In genomic region chr15:64847448-64847847, GRCh38 we compare ENCODE assay signal across 15 cellular contexts. TPM values are rescaled to one million over a fixed set of nuclear protein-coding genes. Genes with fewer than 3 reads are reported as not detected.
A peak's percentile ranks its signal among the peaks of the same experiment; 100 is the strongest.
DNase-seq lines count a peak whose midpoint lies in the region; ATAC-seq and TF ChIP-seq lines count a peak whose summit lies in the region.
"Had no signal": no experiment of that assay in that cellular context is flagged by ENCODE, and none has a peak within 500 bp of the region (broad histone marks: within the 10 kb centered on the region; RNA-seq: fewer than 3 reads in every experiment).

No MANE protein-coding gene starts in this region.

- POLR2A ChIA-PET in A673 (lab: Charles Lee; ENCODE audit: low non-redundant PET) = no interaction called here

- peaks cover 26% of the 10 kb centered on the region for H3F3A ChIP-seq in GM23338 (replicated peaks; ENCODE audit: low read depth)

- DNase-seq in A673 (ENCODE audit: low spot score) = no peak
- DNase-seq in GM23338 (ENCODE audit: low spot score) = no peak
- DNase-seq in adipocyte (ENCODE audit: low read depth) = no peak
- no peak for DNase-seq in natural killer cell treated with Interleukin-12 subunit alpha and Interleukin-12 subunit beta and Interleukin-15 and Interleukin-18, amount 100 ng/mL, for 72 hours (ENCODE audit: low spot score)
- DNase-seq in ecto neural progenitor cell (ENCODE audit: low spot score) = no peak
- DNase-seq in activated CD4-positive, CD25-positive, alpha-beta regulatory T cell (lab: John Stamatoyannopoulos, UW) = no peak
- no peak for DNase-seq in effector CD8-positive, alpha-beta T cell (lab: John Stamatoyannopoulos, UW)
- DNase-seq: central memory CD4-positive, alpha-beta T cell; MG63; NCI-H2081 treated with DMSO at 0.1 percent for 48 hours; NCI-H524 treated with DMSO at 0.1 percent for 48 hours; PC-9 had no signal

- TF ChIP-seq CTCF in A673 (conservative IDR thresholded peaks at IDR 0.05; ENCODE audit: low read depth, low read length) (no peak), GM23338 (conservative IDR thresholded peaks at IDR 0.05; ENCODE audit: low read depth in 2 of 2) (no peak)

- peaks cover 87% of the 10 kb centered on the region for H4K20me1 ChIP-seq in GM23338 (replicated peaks; ENCODE audit: insufficient read depth)

- no TSS peak for BruUV-seq in A673 (replicated peaks; lab: Mats Ljungman, UMichigan)

- H3K9ac ChIP-seq in adipocyte (ENCODE audit: low read length) = peak overlapping the region; percentile 19

- H3K9me2 ChIP-seq in GM23338 (ENCODE audit: insufficient read depth) = no peaks in the 10 kb centered on the region

- H3K9me3 ChIP-seq in A673 (ENCODE audit: low read depth, low read length, poor library complexity, severe bottlenecking) = no peaks in the 10 kb centered on the region
- H3K9me3 ChIP-seq in adipocyte (ENCODE audit: control insufficient read depth, low read length) = no peaks in the 10 kb centered on the region
- H3K9me3 ChIP-seq: MG63 had no signal

- H3K79me2 ChIP-seq in GM23338 (replicated peaks; ENCODE audit: insufficient read depth) = peaks cover 93% of the 10 kb centered on the region

- H3K27me3 ChIP-seq in A673 (replicated peaks; ENCODE audit: insufficient read depth, low read depth, low read length, poor library complexity) (no peaks in the 10 kb centered on the region), GM23338 (ENCODE audit: insufficient read depth) (no peaks in the 10 kb centered on the region), adipocyte (replicated peaks; ENCODE audit: control insufficient read depth, insufficient read depth, low read length) (no peaks in the 10 kb centered on the region)
- H3K27me3 ChIP-seq: foreskin keratinocyte, MG63 had no signal

- H3K4me1 ChIP-seq in A673 (ENCODE audit: insufficient read depth, low read length, poor library complexity, severe bottlenecking) (no peaks in the 10 kb centered on the region), GM23338 (ENCODE audit: insufficient read depth) (peaks cover 75% of the 10 kb centered on the region), adipocyte (ENCODE audit: control insufficient read depth, insufficient read depth, low read length) (peaks cover 70% of the 10 kb centered on the region)

- H3K27ac Mint-ChIP-seq in GM23338 = peak overlapping the region; percentile 75
- peak overlapping the region; percentile 48 to 87 for H3K27ac Mint-ChIP-seq in natural killer cell treated with Interleukin-12 subunit alpha and Interleukin-12 subunit beta and Interleukin-15 and Interleukin-18, amount 100 ng/mL, for 72 hours

- H3K4me2 ChIP-seq in GM23338 = 0 out of 2 replicates have a peak overlapping the region, but pooled peaks have one; percentile 38
- H3K4me2 ChIP-seq: PC-9 had no signal

- no peak for ATAC-seq in GM23338
- ATAC-seq in natural killer cell treated with Interleukin-12 subunit alpha and Interleukin-12 subunit beta and Interleukin-15 and Interleukin-18, amount 100 ng/mL, for 72 hours = no peak
- no peak for ATAC-seq in HG02610 (IDR thresholded peaks at IDR 0.05; ENCODE audit: unreplicated experiment)

- H3K4me3 ChIP-seq in A673 (ENCODE audit: low read depth, low read length, poor library complexity, severe bottlenecking) = no peak overlapping the region
- H3K4me3 ChIP-seq in GM23338 = no peak overlapping the region
- H3K4me3 ChIP-seq in adipocyte (ENCODE audit: low read length) = no peak overlapping the region
- H3K4me3 ChIP-seq: MG63, PC-9 had no signal

- H2AFZ ChIP-seq in GM23338 = no peak overlapping the region
- H2AFZ ChIP-seq: PC-9 had no signal

- peaks cover 72% of the 10 kb centered on the region for H3K4me1 Mint-ChIP-seq in GM23338
- H3K4me1 Mint-ChIP-seq in natural killer cell treated with Interleukin-12 subunit alpha and Interleukin-12 subunit beta and Interleukin-15 and Interleukin-18, amount 100 ng/mL, for 72 hours (ENCODE audit: low read depth in 2 of 2) = peaks cover 66 to 70% of the 10 kb centered on the region in 2 donors

- no peak overlapping the region for H3K4me3 Mint-ChIP-seq in GM23338
- H3K4me3 Mint-ChIP-seq in natural killer cell treated with Interleukin-12 subunit alpha and Interleukin-12 subunit beta and Interleukin-15 and Interleukin-18, amount 100 ng/mL, for 72 hours = peak overlapping the region; percentile 34

- H3K36me3 ChIP-seq in A673 (ENCODE audit: insufficient read depth, low read length, poor library complexity, severe bottlenecking) = no peaks in the 10 kb centered on the region
- H3K36me3 ChIP-seq in GM23338 (ENCODE audit: insufficient read depth) = peaks cover 13% of the 10 kb centered on the region; the same call in 1 of the 2 replicates
- H3K36me3 ChIP-seq in adipocyte (ENCODE audit: control insufficient read depth, insufficient read depth, low read length, severe bottlenecking) = peaks cover 52% of the 10 kb centered on the region

- CTCF ChIA-PET in A673 (lab: Charles Lee) = no interaction called here

- intact Hi-C loops in A673 (cut with micrococcal nuclease; ENCODE audit: unreplicated experiment) = no loop called here

- no peaks in the 10 kb centered on the region for H3K9me3 Mint-ChIP-seq in GM23338
- no peaks in the 10 kb centered on the region for H3K9me3 Mint-ChIP-seq in natural killer cell treated with Interleukin-12 subunit alpha and Interleukin-12 subunit beta and Interleukin-15 and Interleukin-18, amount 100 ng/mL, for 72 hours

- H3K27me3 Mint-ChIP-seq in GM23338 (ENCODE audit: insufficient read depth, low read depth, poor library complexity) = peaks cover 9% of the 10 kb centered on the region
- H3K27me3 Mint-ChIP-seq in natural killer cell treated with Interleukin-12 subunit alpha and Interleukin-12 subunit beta and Interleukin-15 and Interleukin-18, amount 100 ng/mL, for 72 hours = no peaks in the 10 kb centered on the region

- peak overlapping the region; percentile 30 for H3K27ac ChIP-seq in A673 (ENCODE audit: low read depth, low read length, poor library complexity, severe bottlenecking)
- H3K27ac ChIP-seq in GM23338 (ENCODE audit: low read depth) = no peak overlapping the region
- H3K27ac ChIP-seq: foreskin keratinocyte, PC-9, VCaP had no signal

- peaks cover 35% of the 10 kb centered on the region for H3K36me3 Mint-ChIP-seq in GM23338 (ENCODE audit: low read depth)
- peaks cover 22% of the 10 kb centered on the region for H3K36me3 Mint-ChIP-seq in natural killer cell treated with Interleukin-12 subunit alpha and Interleukin-12 subunit beta and Interleukin-15 and Interleukin-18, amount 100 ng/mL, for 72 hours

TF ChIP-seq in GM23338, 12 proteins besides CTCF, POLR2A, EP300 and RAD21 (continues in another document):
- no peak for TF ChIP-seq ZNF331 (CRISPR knock-in tag; IDR thresholded peaks at IDR 0.05; ENCODE audit: low read depth)
- TF ChIP-seq JUNB (IDR thresholded peaks at IDR 0.05; ENCODE audit: unreplicated experiment) = no peak
- TF ChIP-seq EZH2 (IDR thresholded peaks at IDR 0.05; ENCODE audit: low read depth, unreplicated experiment) = no peak
- TF ChIP-seq ETS1 (IDR thresholded peaks at IDR 0.05) = no peak
- no peak for TF ChIP-seq ZNF114 (CRISPR knock-in tag; IDR thresholded peaks at IDR 0.05)
- no peak for TF ChIP-seq STAT1 (IDR thresholded peaks at IDR 0.05; ENCODE audit: unreplicated experiment)
- TF ChIP-seq REST (IDR thresholded peaks at IDR 0.05; ENCODE audit: unreplicated experiment) = no peak
- no peak for TF ChIP-seq POLR2AphosphoS5 (IDR thresholded peaks at IDR 0.05; ENCODE audit: low read depth)
- no peak for TF ChIP-seq EZH2phosphoT487 (IDR thresholded peaks at IDR 0.05; ENCODE audit: unreplicated experiment)
- no peak for TF ChIP-seq CREB1 (CRISPR knock-in tag; IDR thresholded peaks at IDR 0.05; ENCODE audit: low read depth)

RNA-seq across cellular contexts. Expression of gene PLEKHO2, which starts 5.7 kb away (rescaled TPM):
- 7.7 and 8.9 TPM in 2 replicates for total RNA-seq in A673 (2021)
- total RNA-seq in GM23338 (2014; rRNA removed; shearing (Covaris generic)) = 27.8 and 29.4 TPM in 2 replicates
- polyA plus RNA-seq in GM23338 (2016; fragmentation: Nextera tagmentation; extraction: Ambion mirVana) = 9.0 TPM in 2 replicates
- 10 to 100 TPM; 31.2 to 47.2 TPM for total RNA-seq in natural killer cell treated with Interleukin-12 subunit alpha and Interleukin-12 subunit beta and Interleukin-15 and Interleukin-18, amount 100 ng/mL, for 72 hours

RNA-seq across cellular contexts. Expression of gene PIF1, which starts 22.0 kb away (rescaled TPM):
- total RNA-seq in A673 (2021) = 60.4 and 65.7 TPM in 2 replicates
- 193 and 200 TPM in 2 replicates for total RNA-seq in GM23338 (2014; rRNA removed; shearing (Covaris generic))
- polyA plus RNA-seq in GM23338 (2016; fragmentation: Nextera tagmentation; extraction: Ambion mirVana) = 106 and 116 TPM in 2 replicates
- 10 to 100 TPM; 24.7 to 91.9 TPM for total RNA-seq in natural killer cell treated with Interleukin-12 subunit alpha and Interleukin-12 subunit beta and Interleukin-15 and Interleukin-18, amount 100 ng/mL, for 72 hours
